Comparison of ENCODE assay signal across 8 cellular contexts in the genomic region with DNA sequence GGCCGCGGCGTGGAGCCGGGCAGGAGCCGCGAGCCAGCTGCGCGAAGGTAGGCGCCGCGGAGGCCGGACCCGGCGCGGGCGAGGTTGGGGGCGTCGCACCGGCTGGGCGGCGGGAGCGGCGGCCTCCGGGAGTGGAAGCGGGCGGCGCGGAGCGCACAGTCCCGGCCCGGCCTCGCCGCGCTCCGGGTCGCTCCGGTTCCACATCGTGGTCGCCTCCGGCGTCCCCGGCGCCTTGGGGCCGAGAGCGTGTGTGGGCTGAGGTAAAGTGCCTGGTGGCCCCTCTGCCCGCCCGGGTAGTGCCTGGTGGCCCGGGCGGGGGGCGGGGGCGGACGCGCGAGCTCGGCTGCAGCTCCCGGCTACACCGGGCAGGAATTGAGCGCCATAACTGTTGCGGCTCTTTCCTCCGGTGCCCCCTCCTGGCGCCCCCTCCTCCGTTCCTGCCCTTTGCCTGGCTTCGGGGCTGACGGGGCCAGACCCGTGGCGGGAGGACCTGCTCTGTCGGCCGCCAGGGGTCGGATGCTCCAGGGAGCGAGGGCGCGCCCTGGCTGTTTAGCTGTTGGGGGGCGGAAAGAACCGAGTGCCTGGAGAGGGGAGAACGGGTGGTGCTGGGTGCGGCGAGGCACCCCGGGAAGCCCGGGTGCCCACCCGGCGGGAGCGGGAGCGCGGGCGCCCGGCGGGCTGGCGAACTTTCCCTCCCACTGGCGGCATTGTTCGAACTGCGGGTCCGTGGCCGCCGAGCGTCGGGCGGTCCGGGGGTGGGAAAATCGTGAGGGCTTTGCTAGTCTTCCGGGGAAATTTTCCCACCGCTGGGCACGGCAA. TPM values are rescaled to one million over a fixed set of nuclear protein-coding genes. Genes with fewer than 3 reads are reported as not detected.
DNase-seq lines count a peak whose midpoint lies in the region; ATAC-seq lines count a peak whose summit lies in the region.

No MANE protein-coding gene starts in this region.

- H3K9me3 Mint-ChIP-seq in T-cell: no peaks in the 10 kb centered on the region

- no peaks in the 10 kb centered on the region for H3K36me3 ChIP-seq in HUES64 (ENCODE audit: insufficient read depth, low read length)

- peak overlapping the region; percentile 83 for H3K4me3 ChIP-seq in HUES64 (ENCODE audit: low read length)

- peak; percentile 47 to 65 (median 55) for ATAC-seq in T-cell (replicated peaks in 1 of 4)

- H3K36me3 Mint-ChIP-seq in T-cell: no peaks in the 10 kb centered on the region

- DNase-seq in activated effector memory CD4-positive, alpha-beta T cell treated with anti-CD3 and anti-CD28 coated beads, Interleukin-2, amount 50 U/mL, for 16 hours: peak; percentile 69
- DNase-seq in activated effector memory CD4-positive, alpha-beta T cell treated with Interleukin-2 at 50 U/mL for 16 hours: no peak
- DNase-seq in T-cell (peak in 11 of 34 experiments; percentile 1 to 31 (median 15)), cerebellar cortex (ENCODE audit: low spot score) (peak; percentile 5), left kidney (ENCODE audit: low read depth, low spot score) (peak; percentile 77), foreskin melanocyte (no peak)
- DNase-seq in stimulated activated CD8-positive, alpha-beta memory T cell treated with anti-CD3 and anti-CD28 coated beads, Interleukin-4, amount 100 ng/mL, for 48 hours: peak; percentile 52

- peak overlapping the region; percentile 68; the same call in 1 of the 2 replicates for H3K27ac ChIP-seq in HUES64 (ENCODE audit: low read depth, low read length)

- CTCF ChIA-PET in T-cell (lab: Charles Lee): no interaction called here

- peak overlapping the region; percentile 81 for H3K9ac ChIP-seq in HUES64 (ENCODE audit: low read depth, low read length)

- H3K27ac Mint-ChIP-seq in T-cell: no peak overlapping the region

- peak overlapping the region; percentile 68 to 78 (median 75) for H3K4me3 Mint-ChIP-seq in T-cell

- 0 out of 2 replicates have a peak, but pooled peaks cover 9% of the 10 kb centered on the region for H3K4me1 ChIP-seq in HUES64 (ENCODE audit: insufficient read depth, low read length)

- 1% methylated on average over 100 of the region's 102 CpGs for WGBS in HUES64

- no peaks in the 10 kb centered on the region for H3K27me3 ChIP-seq in HUES64 (ENCODE audit: insufficient read depth, low read length)

- peaks cover 27 to 32% of the 10 kb centered on the region in 2 donors for H3K27me3 Mint-ChIP-seq in T-cell

- POLR2A ChIA-PET in T-cell (lab: Charles Lee): no interaction called here

- H3K4me1 Mint-ChIP-seq in T-cell: peaks cover 0 to 13% (median 7%) of the 10 kb centered on the region in 3 donors

- no peaks in the 10 kb centered on the region for H3K9me3 ChIP-seq in HUES64 (ENCODE audit: insufficient read depth, low read depth, low read length)

RNA-seq across cellular contexts. Expression of a gene that starts 0.7 kb away (rescaled TPM):
- polyA plus RNA-seq in HUES64 (2013, experiment 1 of 2): 13.4 TPM
- polyA plus RNA-seq in HUES64 (2013, experiment 2 of 2): 11.8 TPM
- total RNA-seq in T-cell: 1 to 10 TPM in 3 of 5 donors, under 1 TPM in 2; 0.21 to 1.3 (median 1.0) TPM

Comparison
In these comparisons a context has a peak if more than half of its experiments do, and no peak if none do; other contexts are left out.
1. DNase-seq: peak in activated effector memory CD4-positive, alpha-beta T cell treated with anti-CD3 and anti-CD28 coated beads, Interleukin-2, amount 50 U/mL, for 16 hours (single experiment), cerebellar cortex (single experiment), left kidney (single experiment) and stimulated activated CD8-positive, alpha-beta memory T cell treated with anti-CD3 and anti-CD28 coated beads, Interleukin-4, amount 100 ng/mL, for 48 hours (single experiment); none in activated effector memory CD4-positive, alpha-beta T cell treated with Interleukin-2 at 50 U/mL for 16 hours (single experiment) and foreskin melanocyte (single experiment).